Comparison of ENCODE assay signal across 18 cellular contexts in genomic region chr3:44960387-44961026, GRCh38. TPM values are rescaled to one million over a fixed set of nuclear protein-coding genes. Genes with fewer than 3 reads are reported as not detected.
DNase-seq lines count a peak whose midpoint lies in the region; ATAC-seq and TF ChIP-seq lines count a peak whose summit lies in the region.
"Had no signal": no experiment of that assay in that cellular context is flagged by ENCODE, and none has a peak within 500 bp of the region (broad histone marks: within the 10 kb centered on the region; RNA-seq: fewer than 3 reads in every experiment).

No MANE protein-coding gene starts in this region.

- POLR2A ChIA-PET in GM10248 (lab: Yijun Ruan, JAX) = no interaction called here

- peak overlapping the region; percentile 16 for H3K4me3 Mint-ChIP-seq in glutamatergic neuron (ENCODE audit: unreplicated experiment)
- H3K4me3 Mint-ChIP-seq: CD4-positive, CD25-positive, alpha-beta regulatory T cell; HFFc6; neural progenitor cell; stimulated activated naive B cell treated with anti-CD40 and anti-IgM and Interleukin-4, amounts not matched to agents 10 μg/mL and 1 μg/mL and 100 μg/mL, for 72 hours; T-helper 17 cell had no signal

- peaks cover 47% of the 10 kb centered on the region for H3K4me1 Mint-ChIP-seq in glutamatergic neuron (ENCODE audit: low read depth, unreplicated experiment)

- ATAC-seq in GM21447 (IDR thresholded peaks at IDR 0.05; ENCODE audit: unreplicated experiment) (peak; percentile 62), GM21515 (IDR thresholded peaks at IDR 0.05; ENCODE audit: unreplicated experiment) (no peak)
- ATAC-seq: sciatic nerve, T-helper 17 cell had no signal

- peak; percentile 17 for DNase-seq in NK-92 treated with Interleukin-12 subunit alpha and Interleukin-12 subunit beta, amount 100 ng/mL, for 24 hours (lab: John Stamatoyannopoulos, UW)
- no peak for DNase-seq in NK-92 (lab: John Stamatoyannopoulos, UW; ENCODE audit: unreplicated experiment)
- peak; percentile 74 for DNase-seq in NB4 (ENCODE audit: low read depth)
- no peak for DNase-seq in glutamatergic neuron
- no peak for DNase-seq in NCI-H1092 treated with DMSO at 0.1 percent for 48 hours (lab: John Stamatoyannopoulos, UW)
- DNase-seq in GM10248 (ENCODE audit: extremely low spot score) = no peak
- DNase-seq: activated CD4-positive, alpha-beta T cell treated with anti-CD3 and anti-CD28 coated beads, Interleukin-2, amount 50 U/mL, for 1 hour; CD4-positive, CD25-positive, alpha-beta regulatory T cell; dermis blood vessel endothelial cell; foreskin melanocyte; HFFc6; NCI-H1417 treated with DMSO at 0.1 percent for 48 hours; stimulated activated naive B cell treated with anti-CD40 and anti-IgM and Interleukin-4, amounts not matched to agents 10 μg/mL and 1 μg/mL and 100 μg/mL, for 72 hours; T-helper 17 cell had no signal

- no peak for TF ChIP-seq CTCF in NB4 (IDR thresholded peaks at IDR 0.05; ENCODE audit: low read depth, low read length)
- TF ChIP-seq CTCF in glutamatergic neuron (IDR thresholded peaks at IDR 0.05; ENCODE audit: partially characterized antibody, unreplicated experiment) = no peak
- no peak for TF ChIP-seq CTCF in GM10248 (IDR thresholded peaks at IDR 0.05; ENCODE audit: control extremely low read depth, extremely low read depth, low read depth, missing control alignments)

- no peak overlapping the region for H3K4me3 ChIP-seq in NB4 (ENCODE audit: low read depth, low read length)
- H3K4me3 ChIP-seq: neural progenitor cell had no signal

- peaks cover 1% of the 10 kb centered on the region for H3K27me3 Mint-ChIP-seq in glutamatergic neuron (ENCODE audit: unreplicated experiment)
- H3K27me3 Mint-ChIP-seq: CD4-positive, CD25-positive, alpha-beta regulatory T cell; stimulated activated naive B cell treated with anti-CD40 and anti-IgM and Interleukin-4, amounts not matched to agents 10 μg/mL and 1 μg/mL and 100 μg/mL, for 72 hours; T-helper 17 cell had no signal

- H3K27ac Mint-ChIP-seq in glutamatergic neuron (ENCODE audit: unreplicated experiment) = peak overlapping the region; percentile 45
- H3K27ac Mint-ChIP-seq: HFFc6; neural progenitor cell; stimulated activated naive B cell treated with anti-CD40 and anti-IgM and Interleukin-4, amounts not matched to agents 10 μg/mL and 1 μg/mL and 100 μg/mL, for 72 hours; T-helper 17 cell had no signal

- CTCF ChIA-PET in GM10248 (lab: Yijun Ruan, JAX) = interaction anchor here (0.9 to 1.8 kb wide), 2 partner anchors 12 to 15 kb away, joined by 3 to 5 read pairs; no protein-coding TSS in a partner anchor

- peaks cover 2% of the 10 kb centered on the region for H3K9me3 Mint-ChIP-seq in glutamatergic neuron (ENCODE audit: unreplicated experiment)
- H3K9me3 Mint-ChIP-seq: CD4-positive, CD25-positive, alpha-beta regulatory T cell; HFFc6; neural progenitor cell; stimulated activated naive B cell treated with anti-CD40 and anti-IgM and Interleukin-4, amounts not matched to agents 10 μg/mL and 1 μg/mL and 100 μg/mL, for 72 hours had no signal

- no peaks in the 10 kb centered on the region for H3K36me3 Mint-ChIP-seq in glutamatergic neuron (ENCODE audit: unreplicated experiment)

- no peak for TF ChIP-seq POLR2A in NB4 (IDR thresholded peaks at IDR 0.05; ENCODE audit: extremely low read depth, insufficient read length)

RNA-seq across cellular contexts. Expression of gene ZDHHC3, which starts 15.5 kb away (rescaled TPM):
- total RNA-seq in glutamatergic neuron (ENCODE audit: unreplicated experiment) = 52.4 TPM

RNA-seq across cellular contexts. Expression of gene EXOSC7, which starts 15.5 kb away (rescaled TPM):
- total RNA-seq in glutamatergic neuron (ENCODE audit: unreplicated experiment) = 30.9 TPM

Comparison
In these comparisons a context has a peak if more than half of its experiments do, and no peak if none do; other contexts are left out.
1. DNase-seq: peak in NK-92 treated with Interleukin-12 subunit alpha and Interleukin-12 subunit beta, amount 100 ng/mL, for 24 hours (single experiment) and NB4 (single experiment); none in NK-92 (single experiment), glutamatergic neuron (single experiment), NCI-H1092 treated with DMSO at 0.1 percent for 48 hours (single experiment) and GM10248 (single experiment).